17 cellular contexts compared by ENCODE assay signal in genomic region chr12:51205350-51205749, GRCh38.
"Had no signal": no experiment of that assay in that cellular context is flagged by ENCODE, and none has a peak within 500 bp of the region (broad histone marks: within the 10 kb centered on the region; RNA-seq: fewer than 3 reads in every experiment).

No MANE protein-coding gene starts in this region.

- H3K9me3 Mint-ChIP-seq: activated CD4-positive, alpha-beta memory T cell treated with anti-CD3 and anti-CD28 coated beads for 36 hours; activated T-cell treated with anti-CD3 and anti-CD28 coated beads, Interleukin-2, amount 50 U/mL, for 24 hours; dendritic cell treated with granulocyte-macrophage colony-stimulating factor and Interleukin-4, amounts not matched to agents 40 ng/mL and 50 ng/mL, for 4 days; memory B cell; natural killer cell treated with Interleukin-12 subunit alpha and Interleukin-12 subunit beta and Interleukin-15 and Interleukin-18, amount 100 ng/mL, for 72 hours; stimulated activated naive CD8-positive, alpha-beta T cell treated with anti-CD3 and anti-CD28 coated beads, Interleukin-15, Interleukin-2, amounts not matched to agents 100 ng/mL and 50 ng/mL, for 24 hours had no signal

- H3K27me3 Mint-ChIP-seq: activated CD4-positive, alpha-beta memory T cell treated with anti-CD3 and anti-CD28 coated beads for 36 hours; activated naive CD8-positive, alpha-beta T cell; activated T-cell treated with anti-CD3 and anti-CD28 coated beads, Interleukin-2, amount 50 U/mL, for 24 hours; memory B cell; natural killer cell treated with Interleukin-12 subunit alpha and Interleukin-12 subunit beta and Interleukin-15 and Interleukin-18, amount 100 ng/mL, for 72 hours; stimulated activated naive CD8-positive, alpha-beta T cell treated with anti-CD3 and anti-CD28 coated beads, Interleukin-15, Interleukin-2, amounts not matched to agents 100 ng/mL and 50 ng/mL, for 24 hours had no signal

- H3K9me3 ChIP-seq: heart left ventricle, psoas muscle, spleen had no signal

- ATAC-seq: heart left ventricle; left lobe of liver; natural killer cell treated with Interleukin-12 subunit alpha and Interleukin-12 subunit beta and Interleukin-15 and Interleukin-18, amount 100 ng/mL, for 72 hours; psoas muscle; sciatic nerve had no signal

- H3K36me3 Mint-ChIP-seq: natural killer cell treated with Interleukin-12 subunit alpha and Interleukin-12 subunit beta and Interleukin-15 and Interleukin-18, amount 100 ng/mL, for 72 hours had no signal

- H3K4me3 Mint-ChIP-seq: activated CD4-positive, alpha-beta memory T cell treated with anti-CD3 and anti-CD28 coated beads for 36 hours; activated naive CD8-positive, alpha-beta T cell; activated T-cell treated with anti-CD3 and anti-CD28 coated beads, Interleukin-2, amount 50 U/mL, for 24 hours; dendritic cell treated with granulocyte-macrophage colony-stimulating factor and Interleukin-4, amounts not matched to agents 40 ng/mL and 50 ng/mL, for 4 days; memory B cell; natural killer cell treated with Interleukin-12 subunit alpha and Interleukin-12 subunit beta and Interleukin-15 and Interleukin-18, amount 100 ng/mL, for 72 hours; stimulated activated naive CD8-positive, alpha-beta T cell treated with anti-CD3 and anti-CD28 coated beads, Interleukin-15, Interleukin-2, amounts not matched to agents 100 ng/mL and 50 ng/mL, for 24 hours had no signal

- DNase-seq: activated CD4-positive, alpha-beta memory T cell treated with anti-CD3 and anti-CD28 coated beads for 36 hours; activated CD4-positive, alpha-beta T cell treated with anti-CD3 and anti-CD28 coated beads for 1 hour; activated effector memory CD4-positive, alpha-beta T cell treated with anti-CD3 and anti-CD28 coated beads, Interleukin-2, amount 50 U/mL, for 16 hours; activated T-cell treated with anti-CD3 and anti-CD28 coated beads, Interleukin-2, amount 50 U/mL, for 24 hours; foreskin melanocyte; heart left ventricle; psoas muscle; spleen; T-helper 9 cell had no signal

- FAIRE-seq: islet of Langerhans had no signal

- H3K27ac Mint-ChIP-seq: activated CD4-positive, alpha-beta memory T cell treated with anti-CD3 and anti-CD28 coated beads for 36 hours; activated naive CD8-positive, alpha-beta T cell; activated T-cell treated with anti-CD3 and anti-CD28 coated beads, Interleukin-2, amount 50 U/mL, for 24 hours; dendritic cell treated with granulocyte-macrophage colony-stimulating factor and Interleukin-4, amounts not matched to agents 40 ng/mL and 50 ng/mL, for 4 days; memory B cell; natural killer cell treated with Interleukin-12 subunit alpha and Interleukin-12 subunit beta and Interleukin-15 and Interleukin-18, amount 100 ng/mL, for 72 hours; stimulated activated naive CD8-positive, alpha-beta T cell treated with anti-CD3 and anti-CD28 coated beads, Interleukin-15, Interleukin-2, amounts not matched to agents 100 ng/mL and 50 ng/mL, for 24 hours had no signal
